Comparison of ENCODE assay signal across 8 cellular contexts in genomic region chr1:107140703-107141490, GRCh38. TPM values are rescaled to one million over a fixed set of nuclear protein-coding genes. Genes with fewer than 3 reads are reported as not detected.
DNase-seq lines count a peak whose midpoint lies in the region; ATAC-seq, FAIRE-seq and TF ChIP-seq lines count a peak whose summit lies in the region.

Gene NTNG1 (plus strand): TSS chr1:107141039.

- H3K27me3 Mint-ChIP-seq in activated T-cell treated with anti-CD3 and anti-CD28 coated beads, Interleukin-2, amount 50 U/mL, for 72 hours (ENCODE audit: low read depth) = peaks cover 68% of the 10 kb centered on the region

- no peaks in the 10 kb centered on the region for H3K36me3 Mint-ChIP-seq in activated T-cell treated with anti-CD3 and anti-CD28 coated beads, Interleukin-2, amount 50 U/mL, for 72 hours (ENCODE audit: insufficient read depth in 2 of 2)

- H3K27ac Mint-ChIP-seq in activated T-cell treated with anti-CD3 and anti-CD28 coated beads, Interleukin-2, amount 50 U/mL, for 72 hours = no peak within 1 kb of the TSS

- H3K4me3 Mint-ChIP-seq in activated T-cell treated with anti-CD3 and anti-CD28 coated beads, Interleukin-2, amount 50 U/mL, for 72 hours = peak within 1 kb of the TSS; percentile 89

- peaks cover 0 to 4% (median 0%) of the 10 kb centered on the region in 3 donors for H3K4me1 ChIP-seq in pancreas

- no peak within 1 kb of the TSS for H3K27ac ChIP-seq in pancreas

- H3K27me3 ChIP-seq in pancreas = peaks cover 0 to 2% (median 0%) of the 10 kb centered on the region in 4 donors

- no peak for FAIRE-seq in pancreas (lab: Jason Lieb, UNC)

- no peaks in the 10 kb centered on the region for H3K9me3 ChIP-seq in pancreas

- H3K9me3 Mint-ChIP-seq in activated T-cell treated with anti-CD3 and anti-CD28 coated beads, Interleukin-2, amount 50 U/mL, for 72 hours = no peaks in the 10 kb centered on the region

- peak within 1 kb of the TSS; percentile 27 to 59 (median 40) for H3K4me3 ChIP-seq in pancreas

- intact Hi-C loops in head of caudate nucleus (cut with DNase I) = no loop called here
- intact Hi-C loops in pancreas (cut with DNase I) = no loop called here

- ATAC-seq in activated T-cell treated with anti-CD3 and anti-CD28 coated beads, Interleukin-2, amount 50 U/mL, for 72 hours (replicated peaks in 1 of 2) = peak; percentile 55 to 61
- peak; percentile 38 to 77 (median 62) for ATAC-seq in pancreas

- 1% methylated on average over 47 to 79 of the region's 79 CpGs for WGBS in pancreas, 2 donors

- H3K4me1 Mint-ChIP-seq in activated T-cell treated with anti-CD3 and anti-CD28 coated beads, Interleukin-2, amount 50 U/mL, for 72 hours (ENCODE audit: low read depth) = peaks cover 22% of the 10 kb centered on the region

- no peak for TF ChIP-seq CTCF in pancreas (IDR thresholded peaks at IDR 0.05)

- H3K36me3 ChIP-seq in pancreas = no peaks in the 10 kb centered on the region

- DNase-seq in stimulated activated CD4-positive, alpha-beta T cell treated with anti-CD3 and anti-CD28 coated beads, Interleukin-12 subunit alpha, Interleukin-12 subunit beta, amount 100 ng/mL, for 4 hours = peak; percentile 11
- DNase-seq in stimulated activated CD4-positive, alpha-beta T cell treated with anti-CD3 and anti-CD28 coated beads, Interleukin-1b, Interleukin-23, amount 100 ng/mL, for 48 hours = no peak
- DNase-seq in HuH-7.5 (ENCODE audit: low spot score) = peak; percentile 28
- peak; percentile 7 for DNase-seq in activated T-cell treated with anti-CD3 and anti-CD28 coated beads, Interleukin-2, amount 50 U/mL, for 72 hours
- DNase-seq in head of caudate nucleus = peak in 27 of 42 donors; percentile 5 to 61 (median 22)
- DNase-seq in pancreas = peak in 3 of 6 donors; percentile 10 to 71 (median 58)
- DNase-seq in NOMO-1 treated with dmso at 0.1 percent for 144 hours (lab: John Stamatoyannopoulos, UW; ENCODE audit: unreplicated experiment) = no peak
- no peak for DNase-seq in A172 (ENCODE audit: low spot score)

RNA-seq across cellular contexts. Expression of gene NTNG1, which starts in this region (rescaled TPM):
- total RNA-seq in activated T-cell treated with anti-CD3 and anti-CD28 coated beads, Interleukin-2, amount 50 U/mL, for 72 hours = under 1 TPM in 1 of 2 donors, not detected in 1; 0.48 TPM
- total RNA-seq in pancreas = 1 to 10 TPM in 1 of 6 donors, under 1 TPM in 4, not detected in 1; 0.04 to 1.3 (median 0.24) TPM
- polyA plus RNA-seq in pancreas = under 1 TPM; 0.15 to 0.23 TPM
- total RNA-seq in A172 (2014; rRNA removed; shearing (Covaris generic)) = not detected in 2 replicates

Comparison
In these comparisons a context has a peak if more than half of its experiments do, and no peak if none do; other contexts are left out.
1. DNase-seq: peak in stimulated activated CD4-positive, alpha-beta T cell treated with anti-CD3 and anti-CD28 coated beads, Interleukin-12 subunit alpha, Interleukin-12 subunit beta, amount 100 ng/mL, for 4 hours (single experiment), HuH-7.5 (single experiment) and head of caudate nucleus (27 of 42); none in stimulated activated CD4-positive, alpha-beta T cell treated with anti-CD3 and anti-CD28 coated beads, Interleukin-1b, Interleukin-23, amount 100 ng/mL, for 48 hours (single experiment), NOMO-1 treated with dmso at 0.1 percent for 144 hours (single experiment) and A172 (single experiment).
2. Peak in DNase-seq and ATAC-seq in activated T-cell treated with anti-CD3 and anti-CD28 coated beads, Interleukin-2, amount 50 U/mL, for 72 hours; RNA of the gene not detected or under 1 TPM.